1 cellular context compared by ENCODE assay signal in genomic region chr19:34501339-34502320, GRCh38.
TF ChIP-seq lines count a peak whose summit lies in the region.

No MANE protein-coding gene starts in this region.

TF ChIP-seq in HepG2, 621 proteins besides CTCF, POLR2A, EP300 and RAD21 (continued from another document and continues in another):
- TF ChIP-seq ZBTB38 (CRISPR knock-in tag; IDR thresholded peaks at IDR 0.05) (peak; percentile 66; the same call in 1 of the 2 replicates), ATF2 (CRISPR knock-in tag; IDR thresholded peaks at IDR 0.05) (peak; percentile 59; the same call in 1 of the 2 replicates), THRA (CRISPR knock-in tag; IDR thresholded peaks at IDR 0.05; ENCODE audit: borderline replicate concordance) (peak; percentile 44; the same call in 1 of the 2 replicates), ZNF275 (CRISPR knock-in tag; IDR thresholded peaks at IDR 0.05; ENCODE audit: borderline replicate concordance) (no peak), E2F5 (CRISPR knock-in tag; conservative IDR thresholded peaks at IDR 0.05) (no peak), ATF5 (CRISPR knock-in tag; IDR thresholded peaks at IDR 0.05; ENCODE audit: low read depth) (no peak), MEIS1 (CRISPR knock-in tag; IDR thresholded peaks at IDR 0.05; ENCODE audit: borderline replicate concordance) (no peak), ZNF274 (CRISPR knock-in tag; IDR thresholded peaks at IDR 0.05) (no peak; the same call in 1 of the 2 replicates), ZNF382 (CRISPR knock-in tag; IDR thresholded peaks at IDR 0.05; ENCODE audit: borderline replicate concordance) (no peak), ETV5 (CRISPR knock-in tag; IDR thresholded peaks at IDR 0.05; ENCODE audit: borderline replicate concordance) (peak; percentile 32; the same call in 1 of the 2 replicates), MAZ (IDR thresholded peaks at IDR 0.05; ENCODE audit: borderline replicate concordance, low read depth, low read length) (no peak; the same call in 1 of the 2 replicates), MAZ (CRISPR knock-in tag; IDR thresholded peaks at IDR 0.05; ENCODE audit: low read depth) (peak; percentile 42; the same call in 1 of the 2 replicates), ZNF841 (CRISPR knock-in tag; IDR thresholded peaks at IDR 0.05; ENCODE audit: borderline replicate concordance) (no peak), ZNF251 (CRISPR knock-in tag; IDR thresholded peaks at IDR 0.05) (no peak), NPAS2 (CRISPR knock-in tag; IDR thresholded peaks at IDR 0.05; ENCODE audit: borderline replicate concordance) (no peak), SKIL (CRISPR knock-in tag; IDR thresholded peaks at IDR 0.05; ENCODE audit: borderline replicate concordance) (no peak), ZNF605 (CRISPR knock-in tag; IDR thresholded peaks at IDR 0.05) (peak; percentile 24; the same call in 1 of the 2 replicates), RCOR2 (CRISPR knock-in tag; IDR thresholded peaks at IDR 0.05) (no peak), ZNF143 (CRISPR knock-in tag; IDR thresholded peaks at IDR 0.05) (no peak), JDP2 (CRISPR knock-in tag; IDR thresholded peaks at IDR 0.05; ENCODE audit: borderline replicate concordance) (no peak), ZBTB33 (CRISPR knock-in tag; IDR thresholded peaks at IDR 0.05) (peak; percentile 84), IRF2 (CRISPR knock-in tag; IDR thresholded peaks at IDR 0.05) (0 out of 2 replicates have a peak, but pooled peaks have one; percentile 54), THAP11 (CRISPR knock-in tag; IDR thresholded peaks at IDR 0.05) (0 out of 2 replicates have a peak, but pooled peaks have one; percentile 55), CCAR2 (optimal IDR thresholded peaks at IDR 0.05; ENCODE audit: low read depth, low read length) (no peak), ARID3A (IDR thresholded peaks at IDR 0.05; ENCODE audit: low read depth, low read length) (no peak), ZBED4 (CRISPR knock-in tag; IDR thresholded peaks at IDR 0.05; ENCODE audit: borderline replicate concordance) (no peak), ZNF225 (CRISPR knock-in tag; IDR thresholded peaks at IDR 0.05) (no peak; the same call in 1 of the 2 replicates), ZFP36L1 (CRISPR knock-in tag; IDR thresholded peaks at IDR 0.05) (no peak), NBN (conservative IDR thresholded peaks at IDR 0.05) (no peak), ZSCAN12 (CRISPR knock-in tag; IDR thresholded peaks at IDR 0.05) (no peak), YY1 (IDR thresholded peaks at IDR 0.05; ENCODE audit: insufficient read depth, insufficient replicate concordance, low read depth, low read length) (peak; percentile 70), KDM4B (CRISPR knock-in tag; IDR thresholded peaks at IDR 0.05) (no peak), ZNF512 (CRISPR knock-in tag; IDR thresholded peaks at IDR 0.05) (no peak), PHF20 (CRISPR knock-in tag; IDR thresholded peaks at IDR 0.05) (no peak), ZNF33A (CRISPR knock-in tag; IDR thresholded peaks at IDR 0.05; ENCODE audit: borderline replicate concordance) (no peak), ZNF7 (CRISPR knock-in tag; IDR thresholded peaks at IDR 0.05) (no peak), SOX13 (IDR thresholded peaks at IDR 0.05) (no peak), SOX13 (CRISPR knock-in tag; conservative IDR thresholded peaks at IDR 0.05 in 1 of 2, IDR thresholded peaks at IDR 0.05 in 1 of 2) (peak in 1 of 2 experiments; percentile 22; a peak in 1 of 4 replicates)
